7 cellular contexts compared by ENCODE assay signal in the genomic region with DNA sequence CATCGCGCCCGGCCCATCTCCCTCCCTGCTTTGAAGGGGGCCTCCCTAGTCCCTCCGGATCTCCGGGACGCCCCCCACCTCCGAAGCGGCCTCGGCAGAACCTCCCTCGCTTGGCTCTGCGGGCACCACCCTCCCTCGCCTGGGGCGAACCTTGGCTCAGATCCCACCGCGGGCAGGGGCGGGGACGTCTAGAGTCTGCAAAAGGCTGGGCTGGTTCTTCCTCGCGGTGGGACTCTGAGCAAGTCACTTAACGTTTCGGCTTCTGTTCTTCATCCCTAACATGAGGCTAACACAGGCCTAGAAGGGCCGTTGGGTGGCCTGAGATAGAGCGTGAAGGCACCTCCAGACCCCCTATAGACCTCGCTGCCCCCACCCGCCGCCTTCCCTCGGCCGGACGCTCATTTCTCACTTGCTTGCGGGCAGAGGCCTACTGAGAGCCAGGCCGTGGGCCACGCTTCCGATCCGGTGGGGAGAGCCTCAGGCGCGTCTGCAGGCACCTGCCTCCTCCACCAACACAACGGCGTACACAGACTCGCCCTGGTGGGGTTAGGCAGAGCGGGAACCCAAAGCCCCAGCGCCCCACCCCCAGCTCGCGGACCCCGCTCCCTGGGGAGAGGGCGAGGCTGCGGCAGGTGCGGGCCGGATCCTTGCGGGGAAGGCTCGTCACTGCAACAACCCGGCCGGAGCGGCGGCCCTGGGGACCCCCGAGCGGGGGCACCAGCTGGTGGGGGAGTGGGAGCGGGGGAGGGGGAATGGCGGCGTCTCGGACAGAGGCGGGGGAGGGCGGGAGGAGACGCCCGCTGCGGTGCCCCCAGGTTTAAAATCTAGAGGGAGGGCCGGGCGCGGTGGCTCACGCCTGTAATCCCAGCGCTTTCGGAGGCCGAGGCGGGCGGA.
DNase-seq lines count a peak whose midpoint lies in the region; ATAC-seq lines count a peak whose summit lies in the region.

No MANE protein-coding gene starts in this region.

- peaks cover 9% of the 10 kb centered on the region for H3K4me1 ChIP-seq in iPS-15b (ENCODE audit: control insufficient read depth, insufficient read depth, low read length)

- peak; percentile 64 for DNase-seq in GM19240 (ENCODE audit: insufficient read length, low spot score)
- DNase-seq in SW480 (ENCODE audit: low spot score) = peak; percentile 92
- peak; percentile 78 for DNase-seq in amniotic epithelial cell (ENCODE audit: low read depth)
- DNase-seq in smooth muscle cell of the brain vasculature (ENCODE audit: low read depth, low spot score) = peak; percentile 23
- no peak for DNase-seq in cortex of kidney (lab: John Stamatoyannopoulos, UW)

- no peak for ATAC-seq in HG02588 (IDR thresholded peaks at IDR 0.05; ENCODE audit: unreplicated experiment)

- H3K9me3 ChIP-seq in iPS-15b (ENCODE audit: control insufficient read depth, insufficient read depth, low read length) = no peaks in the 10 kb centered on the region

- peak overlapping the region; percentile 68 for H3K4me3 ChIP-seq in iPS-15b (ENCODE audit: low read depth, low read length)

- peaks cover 3% of the 10 kb centered on the region for H3K27me3 ChIP-seq in iPS-15b (ENCODE audit: control insufficient read depth, insufficient read depth, low read length)

- H3K9ac ChIP-seq in iPS-15b (ENCODE audit: low read depth, low read length) = no peak overlapping the region

- H3K36me3 ChIP-seq in iPS-15b (ENCODE audit: control insufficient read depth, insufficient read depth, low read length) = peaks cover 12% of the 10 kb centered on the region
